ENCODE assay signal across 19 cellular contexts in genomic region chr18:41206341-41206740, GRCh38.
"Had no signal": no experiment of that assay in that cellular context is flagged by ENCODE, and none has a peak within 500 bp of the region (broad histone marks: within the 10 kb centered on the region; RNA-seq: fewer than 3 reads in every experiment).

No MANE protein-coding gene starts in this region.

- H2AFZ ChIP-seq: neural progenitor cell had no signal

- H3K27me3 ChIP-seq: foreskin keratinocyte, neural progenitor cell, ovary, right atrium auricular region had no signal

- H3K27ac ChIP-seq: foreskin keratinocyte, left ventricle myocardium inferior, lower lobe of right lung, neural progenitor cell, ovary, right atrium auricular region had no signal

- H3K36me3 Mint-ChIP-seq: immature natural killer cell, memory B cell, mesothelial cell of epicardium, natural killer cell, neural progenitor cell had no signal

- H3K4me2 ChIP-seq: neural progenitor cell had no signal

- H3K4me1 Mint-ChIP-seq: immature natural killer cell, memory B cell, mesothelial cell of epicardium, natural killer cell had no signal

- H3K9me3 Mint-ChIP-seq: memory B cell, mesothelial cell of epicardium, neural progenitor cell had no signal

- H3K27me3 Mint-ChIP-seq: memory B cell had no signal

- H3K9me3 ChIP-seq: left ventricle myocardium inferior, lower lobe of right lung, ovary, right atrium auricular region had no signal

- ATAC-seq: foreskin keratinocyte, left cardiac atrium, lower lobe of right lung, natural killer cell had no signal

- H3K36me3 ChIP-seq: left ventricle myocardium inferior, lower lobe of right lung, neural progenitor cell, ovary, right atrium auricular region had no signal

- DNase-seq: dermis blood vessel endothelial cell; erythroblast; foreskin keratinocyte; immature natural killer cell; kidney; left cardiac atrium; left ventricle myocardium inferior; lower lobe of right lung; natural killer cell; nucleus accumbens; ovary; small intestine; stimulated activated CD4-positive, alpha-beta T cell treated with anti-CD3 and anti-CD28 coated beads, Interleukin-2, amount 100 ng/mL, for 48 hours; stimulated activated naive CD4-positive, alpha-beta T cell treated with Interleukin-2 at 50 U/mL for 16 hours; trophoblast cell had no signal

- H3K9ac ChIP-seq: neural progenitor cell had no signal

- H3K4me3 ChIP-seq: left ventricle myocardium inferior, lower lobe of right lung, neural progenitor cell, ovary, right atrium auricular region had no signal

- H3K27ac Mint-ChIP-seq: immature natural killer cell, memory B cell, mesothelial cell of epicardium, natural killer cell, neural progenitor cell had no signal

- FAIRE-seq: small intestine had no signal

- H3K4me3 Mint-ChIP-seq: immature natural killer cell, memory B cell, mesothelial cell of epicardium, natural killer cell, neural progenitor cell had no signal

- H3K4me1 ChIP-seq: foreskin keratinocyte, left ventricle myocardium inferior, lower lobe of right lung, right atrium auricular region had no signal
